Comparison of ENCODE assay signal across 23 cellular contexts in genomic region chr7:102337420-102337819, GRCh38. TPM values are rescaled to one million over a fixed set of nuclear protein-coding genes. Genes with fewer than 3 reads are reported as not detected.
"Had no signal": no experiment of that assay in that cellular context is flagged by ENCODE, and none has a peak within 500 bp of the region (broad histone marks: within the 10 kb centered on the region; RNA-seq: fewer than 3 reads in every experiment).

No MANE protein-coding gene starts in this region.

RNA-seq across cellular contexts. Expression of gene SPDYE6, which starts 18.8 kb away (rescaled TPM):
- total RNA-seq: dermis blood vessel endothelial cell; endothelial cell of umbilical vein; epithelial cell of proximal tubule; esophagus muscularis mucosa; fibroblast of lung; foreskin keratinocyte; gastroesophageal sphincter; heart left ventricle; hepatocyte; kidney; left lobe of liver; liver; lung; mesothelial cell of epicardium; mucosa of descending colon; natural killer cell treated with Interleukin-12 subunit alpha and Interleukin-12 subunit beta and Interleukin-15 and Interleukin-18, amount 100 ng/mL, for 72 hours; neural crest cell; omental fat pad; pancreas; posterior vena cava; pulmonary artery endothelial cell; spleen; upper lobe of left lung had no signal
